Comparison of ENCODE assay signal across 9 cellular contexts in the genomic region with DNA sequence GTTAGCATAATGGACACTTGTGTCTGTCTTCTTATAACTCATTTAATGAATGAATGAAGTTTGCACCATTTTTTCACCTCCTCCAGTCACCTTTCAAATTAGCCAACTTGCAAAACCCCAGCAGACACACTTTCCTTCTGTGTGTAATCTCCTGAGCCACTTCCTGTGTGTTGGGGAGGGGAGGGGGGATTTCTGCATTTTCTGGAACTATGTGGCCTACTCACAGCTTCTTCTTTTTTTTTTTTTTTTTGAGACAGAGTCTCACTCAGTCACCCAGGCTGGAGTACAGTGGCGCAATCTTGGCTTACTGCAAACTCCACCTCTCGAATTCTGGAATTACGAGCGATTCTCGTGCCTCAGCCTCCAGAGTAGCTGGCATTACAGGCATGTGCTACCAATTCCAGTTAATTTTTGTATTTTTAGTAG. TPM values are rescaled to one million over a fixed set of nuclear protein-coding genes. Genes with fewer than 3 reads are reported as not detected.
A peak's percentile ranks its signal among the peaks of the same experiment; 100 is the strongest.
DNase-seq lines count a peak whose midpoint lies in the region; ATAC-seq and TF ChIP-seq lines count a peak whose summit lies in the region.
"Had no signal": no experiment of that assay in that cellular context is flagged by ENCODE, and none has a peak within 500 bp of the region (broad histone marks: within the 10 kb centered on the region; RNA-seq: fewer than 3 reads in every experiment).

No MANE protein-coding gene starts in this region.

- H3K27ac ChIP-seq in coronary artery (peak overlapping the region in 1 of 2 donors; percentile 64), smooth muscle cell (ENCODE audit: low read depth) (peak overlapping the region; percentile 28)

- no peaks in the 10 kb centered on the region for H3K79me2 ChIP-seq in smooth muscle cell (ENCODE audit: low read depth)

- H3K27me3 ChIP-seq in smooth muscle cell (ENCODE audit: low read depth) = no peaks in the 10 kb centered on the region

- H3K4me2 ChIP-seq in smooth muscle cell = peak overlapping the region; percentile 31

- no peak overlapping the region for H3K9ac ChIP-seq in smooth muscle cell (ENCODE audit: low read depth)

- DNase-seq in GM13976 (ENCODE audit: low spot score) (peak; percentile 44), OCI-M1 (lab: John Stamatoyannopoulos, UW) (peak; percentile 72), coronary artery (ENCODE audit: low spot score) (peak; percentile 43), smooth muscle cell (lab: John Stamatoyannopoulos, UW; ENCODE audit: unreplicated experiment) (no peak), COLO829 (ENCODE audit: low spot score) (no peak), DMS153 (lab: John Stamatoyannopoulos, UW) (no peak)
- DNase-seq: NCI-H1048 had no signal

- ATAC-seq in HG03439 (IDR thresholded peaks at IDR 0.05; ENCODE audit: unreplicated experiment) (no peak), HG03565 (IDR thresholded peaks at IDR 0.05; ENCODE audit: unreplicated experiment) (no peak)

- in situ Hi-C loops in GM13976 (cut with MboI; ENCODE audit: low sequenced_read_pairs, unreplicated experiment) = no loop called here

- H3K4me3 ChIP-seq in coronary artery (no peak overlapping the region), smooth muscle cell (no peak overlapping the region)

- peaks cover 5% of the 10 kb centered on the region for H3K4me1 ChIP-seq in smooth muscle cell (ENCODE audit: low read depth)

- 44% methylated on average over 5 of the region's 5 CpGs for WGBS in smooth muscle cell (ENCODE audit: low lambda C conversion rate)

- TF ChIP-seq CTCF in GM13976 (IDR thresholded peaks at IDR 0.05; ENCODE audit: borderline replicate concordance, control extremely low read depth, extremely low read depth, insufficient read depth, missing control alignments) (no peak), coronary artery (IDR thresholded peaks at IDR 0.05) (no peak), smooth muscle cell (IDR thresholded peaks at IDR 0.05; ENCODE audit: borderline replicate concordance, insufficient read depth, poor library complexity, severe bottlenecking) (no peak)

- no peaks in the 10 kb centered on the region for H3K9me3 ChIP-seq in smooth muscle cell (replicated peaks; ENCODE audit: low read depth)

- H4K20me1 ChIP-seq in smooth muscle cell (ENCODE audit: low read depth) = no peaks in the 10 kb centered on the region

- peaks cover 5% of the 10 kb centered on the region for H3F3A ChIP-seq in smooth muscle cell (ENCODE audit: low read depth)

- H3K36me3 ChIP-seq in smooth muscle cell (ENCODE audit: low read depth) = no peaks in the 10 kb centered on the region

- H2AFZ ChIP-seq in smooth muscle cell (ENCODE audit: low read depth) = no peak overlapping the region

RNA-seq across cellular contexts. Expression of a gene that starts 4.1 kb away (rescaled TPM):
- 0.22 and 1.8 TPM in 2 replicates for total RNA-seq in smooth muscle cell
- polyA plus RNA-seq in smooth muscle cell = 2.4 and 3.4 TPM in 2 replicates

RNA-seq across cellular contexts. Expression of a gene that starts 26.0 kb away (rescaled TPM):
- total RNA-seq in smooth muscle cell = not detected in 2 replicates
- not detected in 2 replicates for polyA plus RNA-seq in smooth muscle cell

Comparison
In these comparisons a context has a peak if more than half of its experiments do, and no peak if none do; other contexts are left out.
1. DNase-seq: peak in GM13976 (single experiment), OCI-M1 (single experiment) and coronary artery (single experiment); none in smooth muscle cell (single experiment), COLO829 (single experiment) and DMS153 (single experiment).